ENCODE assay signal across 1 cellular context in genomic region chr5:1066676-1067075, GRCh38.
TF ChIP-seq lines count a peak whose summit lies in the region.

No MANE protein-coding gene starts in this region.

TF ChIP-seq in H1, 55 proteins besides CTCF, POLR2A, EP300 and RAD21:
- no peak for TF ChIP-seq BCL11A (IDR thresholded peaks at IDR 0.05; ENCODE audit: low read depth in 2 of 2, low read length in 2 of 2)
